ENCODE assay signal across 12 cellular contexts in the genomic region with DNA sequence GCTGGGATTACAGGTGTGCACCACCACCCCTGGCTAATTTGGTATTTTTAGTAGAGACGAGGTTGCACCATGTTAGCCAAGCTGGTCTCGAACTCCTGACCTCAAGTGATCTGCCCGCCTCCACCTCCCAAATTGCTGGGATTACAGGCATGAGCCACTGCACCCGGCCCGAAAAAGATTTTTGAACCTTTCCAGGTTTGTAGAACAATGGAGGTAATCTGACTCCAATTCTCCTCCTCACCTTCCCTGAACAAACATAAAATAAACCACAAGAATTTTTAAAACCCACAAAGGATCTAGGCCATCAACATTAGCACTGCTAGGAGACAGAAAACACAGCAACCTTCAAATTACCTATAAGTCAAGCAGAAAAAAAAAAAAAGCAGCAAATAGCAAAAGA. TPM values are rescaled to one million over a fixed set of nuclear protein-coding genes. Genes with fewer than 3 reads are reported as not detected.
DNase-seq lines count a peak whose midpoint lies in the region; FAIRE-seq and TF ChIP-seq lines count a peak whose summit lies in the region.
"Had no signal": no experiment of that assay in that cellular context is flagged by ENCODE, and none has a peak within 500 bp of the region (broad histone marks: within the 10 kb centered on the region; RNA-seq: fewer than 3 reads in every experiment).

No MANE protein-coding gene starts in this region.

- H3K4me3 Mint-ChIP-seq in brain (no peak overlapping the region), nephron progenitor cell (no peak overlapping the region)
- H3K4me3 Mint-ChIP-seq: CD4-positive, alpha-beta memory T cell had no signal

- H3K27me3 Mint-ChIP-seq in brain (no peaks in the 10 kb centered on the region), nephron progenitor cell (ENCODE audit: low read depth, poor library complexity) (no peaks in the 10 kb centered on the region)
- H3K27me3 Mint-ChIP-seq: CD4-positive, alpha-beta memory T cell had no signal

- peaks cover 26% of the 10 kb centered on the region for H3K4me1 Mint-ChIP-seq in brain
- peaks cover 9% of the 10 kb centered on the region for H3K4me1 Mint-ChIP-seq in nephron progenitor cell

- DNase-seq in H54 (ENCODE audit: insufficient read length, low spot score) (peak; percentile 6), NCI-H2029 (lab: John Stamatoyannopoulos, UW) (peak; percentile 92), nephron progenitor cell (no peak), ureter (ENCODE audit: low spot score) (no peak), cortex of kidney (lab: John Stamatoyannopoulos, UW) (no peak), foreskin fibroblast (no peak)
- no peak for DNase-seq in activated CD4-positive, CD25-positive, alpha-beta regulatory T cell (lab: John Stamatoyannopoulos, UW)
- DNase-seq: activated T-cell treated with anti-CD3 and anti-CD28 coated beads for 4 hours; CD4-positive, alpha-beta memory T cell; mesenchymal stem cell had no signal

- TF ChIP-seq CTCF in brain (conservative IDR thresholded peaks at IDR 0.05) (no peak), nephron progenitor cell (IDR thresholded peaks at IDR 0.05) (no peak), foreskin fibroblast (IDR thresholded peaks at IDR 0.05; ENCODE audit: low read depth, low read length) (no peak)

- H3K9me3 Mint-ChIP-seq in brain (peaks cover 0 to 8% (median 5%) of the 10 kb centered on the region in 5 experiments), nephron progenitor cell (peaks cover 13% of the 10 kb centered on the region)
- H3K9me3 Mint-ChIP-seq: CD4-positive, alpha-beta memory T cell had no signal

- no peak for TF ChIP-seq POLR2A in H54 (IDR thresholded peaks at IDR 0.05; ENCODE audit: low read depth, low read length)

- peak; percentile 67 for FAIRE-seq in H54 (lab: Jason Lieb, UNC)
- FAIRE-seq: TTC549 had no signal

- H3K36me3 Mint-ChIP-seq in brain (peaks cover 39% of the 10 kb centered on the region), nephron progenitor cell (ENCODE audit: low read depth) (peaks cover 14% of the 10 kb centered on the region)
- H3K36me3 Mint-ChIP-seq: CD4-positive, alpha-beta memory T cell had no signal

- H3K27ac Mint-ChIP-seq in brain (peak overlapping the region in 3 of 5 experiments; percentile 2 to 42 (median 25)), nephron progenitor cell (peak overlapping the region; percentile 0)

- H3K4me3 ChIP-seq in foreskin fibroblast (ENCODE audit: low read depth in 1 of 2, low read length in 2 of 2) = no peak overlapping the region

RNA-seq across cellular contexts. Expression of a gene that starts 32.3 kb away (rescaled TPM):
- 27.0 TPM for polyA plus RNA-seq in brain (ENCODE audit: insufficient read depth, low read depth, low replicate concordance)
- total RNA-seq in ureter = 42.1 TPM

Comparison
In these comparisons a context has a peak if more than half of its experiments do, and no peak if none do; other contexts are left out.
1. DNase-seq: peak in H54 (single experiment) and NCI-H2029 (single experiment); none in nephron progenitor cell (single experiment), ureter (single experiment), cortex of kidney (single experiment), activated CD4-positive, CD25-positive, alpha-beta regulatory T cell (0 of 4) and foreskin fibroblast (0 of 2).